ENCODE assay signal across 23 cellular contexts in genomic region chr9:20754556-20754955, GRCh38.
A peak's percentile ranks its signal among the peaks of the same experiment; 100 is the strongest.
DNase-seq lines count a peak whose midpoint lies in the region; ATAC-seq, FAIRE-seq and TF ChIP-seq lines count a peak whose summit lies in the region.
"Had no signal": no experiment of that assay in that cellular context is flagged by ENCODE, and none has a peak within 500 bp of the region (broad histone marks: within the 10 kb centered on the region; RNA-seq: fewer than 3 reads in every experiment).

No MANE protein-coding gene starts in this region.

- no peak for ATAC-seq in GM18909 (IDR thresholded peaks at IDR 0.05; ENCODE audit: poor library complexity, unreplicated experiment)
- ATAC-seq: activated CD4-positive, alpha-beta T cell treated with anti-CD3 and anti-CD28 coated beads for 36 hours; naive thymus-derived CD4-positive, alpha-beta T cell had no signal

- no peaks in the 10 kb centered on the region for H3K36me3 ChIP-seq in bronchial epithelial cell (ENCODE audit: control insufficient read depth, insufficient read depth, low read length)

- H3K4me3 ChIP-seq in AG10803 (ENCODE audit: low read length) (no peak overlapping the region), bronchial epithelial cell (ENCODE audit: low read depth, low read length) (no peak overlapping the region)
- H3K4me3 ChIP-seq: BLaER1 treated with 17β-estradiol and CSF1 and Interleukin-3, amounts not matched to agents 10 nM and 100 nM; cardiac muscle cell; left ventricle myocardium inferior had no signal

- TF ChIP-seq CTCF in AG10803 (conservative IDR thresholded peaks at IDR 0.05; ENCODE audit: low read length) (no peak), bronchial epithelial cell (IDR thresholded peaks at IDR 0.05; ENCODE audit: insufficient read depth, low read length, severe bottlenecking) (no peak), GM10266 (IDR thresholded peaks at IDR 0.05; ENCODE audit: control insufficient read depth, insufficient read depth, low read depth, missing control alignments) (no peak)

- no peak for FAIRE-seq in bronchial epithelial cell (lab: Jason Lieb, UNC)
- FAIRE-seq: small intestine had no signal

- DNase-seq in AG10803 (ENCODE audit: low read depth) (peak; percentile 76), M059J (ENCODE audit: low read depth) (peak; percentile 49), bronchial epithelial cell (ENCODE audit: low read depth) (peak; percentile 14), foreskin melanocyte (peak; percentile 64), COLO829 (ENCODE audit: low spot score) (no peak), NCI-H2081 (lab: John Stamatoyannopoulos, UW) (no peak), GM10266 (ENCODE audit: extremely low spot score) (no peak)
- DNase-seq: activated CD4-positive, alpha-beta T cell treated with anti-CD3 and anti-CD28 coated beads for 36 hours; activated CD8-positive, alpha-beta memory T cell treated with anti-CD3 and anti-CD28 coated beads for 24 hours; activated T-cell treated with anti-CD3 and anti-CD28 coated beads, Interleukin-2, amount 50 U/mL, for 1 hour; cortex of kidney; left ventricle myocardium inferior; MV-4-11; naive thymus-derived CD4-positive, alpha-beta T cell; NCI-H1694 treated with DMSO at 0.1 percent for 48 hours; NCI-H2171 treated with DMSO at 0.1 percent for 48 hours; NCI-H526 treated with DMSO at 0.1 percent for 48 hours; nucleus accumbens; small intestine; stimulated activated CD4-positive, alpha-beta T cell treated with anti-CD3 and anti-CD28 coated beads, Interleukin-1b, Interleukin-23, amount 100 ng/mL, for 48 hours had no signal

- H3K27me3 ChIP-seq in bronchial epithelial cell (ENCODE audit: control insufficient read depth, insufficient read depth, low read length): no peaks in the 10 kb centered on the region
- H3K27me3 ChIP-seq: BLaER1 treated with 17β-estradiol and CSF1 and Interleukin-3, amounts not matched to agents 10 nM and 100 nM; cardiac muscle cell had no signal

Comparison
In these comparisons a context has a peak if more than half of its experiments do, and no peak if none do; other contexts are left out.
1. DNase-seq: peak in AG10803 (single experiment), M059J (single experiment), bronchial epithelial cell (single experiment) and foreskin melanocyte (single experiment); none in COLO829 (single experiment), NCI-H2081 (0 of 2) and GM10266 (single experiment).